Comparison of ENCODE assay signal across 1 cellular context in genomic region chr4:128521634-128522253, GRCh38.
TF ChIP-seq lines count a peak whose summit lies in the region.

No MANE protein-coding gene starts in this region.

TF ChIP-seq in SK-N-SH, 30 proteins besides CTCF, POLR2A, EP300 and RAD21 (continued from another document):
- TF ChIP-seq REST (IDR thresholded peaks at IDR 0.05; ENCODE audit: low read depth, low read length) (peak; percentile 15; the same call in 1 of the 2 replicates), MXI1 (IDR thresholded peaks at IDR 0.05; ENCODE audit: low read depth, low read length) (no peak), POLR2AphosphoS5 (IDR thresholded peaks at IDR 0.05; ENCODE audit: low read depth, low read length) (no peak), ELF1 (IDR thresholded peaks at IDR 0.05) (no peak), GATA2 (CRISPR knock-in tag; IDR thresholded peaks at IDR 0.05) (no peak), FOSL2 (IDR thresholded peaks at IDR 0.05; ENCODE audit: borderline replicate concordance, low read depth) (peak; percentile 24; the same call in 1 of the 2 replicates), SIN3A (IDR thresholded peaks at IDR 0.05; ENCODE audit: borderline replicate concordance, low read depth, low read length) (no peak), TCF12 (IDR thresholded peaks at IDR 0.05) (peak; percentile 32), YY1 (IDR thresholded peaks at IDR 0.05; ENCODE audit: low read depth) (no peak), JUND (IDR thresholded peaks at IDR 0.05) (peak; percentile 39; the same call in 1 of the 2 replicates), PBX3 (IDR thresholded peaks at IDR 0.05) (peak; percentile 63)
- TF ChIP-seq, protein P1, sequence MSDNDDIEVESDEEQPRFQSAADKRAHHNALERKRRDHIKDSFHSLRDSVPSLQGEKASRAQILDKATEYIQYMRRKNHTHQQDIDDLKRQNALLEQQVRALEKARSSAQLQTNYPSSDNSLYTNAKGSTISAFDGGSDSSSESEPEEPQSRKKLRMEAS (IDR thresholded peaks at IDR 0.05; ENCODE audit: low read depth) = no peak
